In the genomic region with DNA sequence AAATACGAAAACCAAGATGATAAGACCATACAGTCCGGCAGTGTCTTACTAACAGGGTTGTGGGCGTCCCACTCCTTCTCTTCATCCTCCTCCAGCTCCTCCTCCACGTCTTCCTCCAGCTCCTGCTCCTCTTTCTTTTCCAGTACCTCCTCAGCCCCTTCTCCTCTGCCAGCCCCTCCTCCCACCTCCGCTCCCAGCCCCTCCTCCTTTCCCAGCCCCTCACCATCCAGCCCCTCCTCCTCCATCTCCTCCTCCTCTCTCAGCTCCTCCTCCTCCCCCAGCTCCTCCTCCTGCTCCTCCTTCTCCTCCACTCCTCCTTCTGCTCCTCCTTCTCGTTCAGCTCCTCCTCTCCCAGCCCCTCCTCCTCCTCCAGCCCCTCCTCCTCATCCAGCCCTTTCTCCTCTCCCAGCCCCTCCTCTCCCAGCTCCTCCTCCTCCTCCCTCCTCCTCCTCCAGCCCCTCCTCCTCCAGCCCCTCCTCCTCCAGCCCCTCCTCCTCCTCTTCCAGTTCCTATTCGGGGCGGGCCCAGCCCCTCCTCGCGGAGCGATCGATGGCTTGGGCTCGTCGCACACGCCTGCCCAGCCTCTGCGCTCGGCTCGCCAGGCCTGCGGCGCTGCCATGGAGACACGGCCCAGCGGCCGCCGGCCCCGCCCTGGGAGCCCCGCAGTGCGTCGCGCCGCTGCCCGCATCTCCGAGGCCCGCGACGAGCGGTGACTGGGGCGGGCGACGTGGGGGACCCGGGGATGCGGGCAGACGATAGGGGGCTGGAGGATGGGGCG, we compare ENCODE assay signal across 8 cellular contexts. TPM values are rescaled to one million over a fixed set of nuclear protein-coding genes. Genes with fewer than 3 reads are reported as not detected.
DNase-seq lines count a peak whose midpoint lies in the region; ATAC-seq, FAIRE-seq and TF ChIP-seq lines count a peak whose summit lies in the region.

A gene with protein sequence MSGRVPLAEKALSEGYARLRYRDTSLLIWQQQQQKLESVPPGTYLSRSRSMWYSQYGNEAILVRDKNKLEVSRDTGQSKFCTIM (plus strand): TSS at position 654 of the 778 bp plus-strand sequence. CDS start 1,267 bp downstream, outside the sequence.

- ATAC-seq in HG03457 (IDR thresholded peaks at IDR 0.05; ENCODE audit: unreplicated experiment) = peak; percentile 67

- H3K9ac ChIP-seq in colonic mucosa (ENCODE audit: low read depth in 2 of 2, low read length in 2 of 2) = peak within 1 kb of the TSS; percentile 28 to 40

- H3K27ac ChIP-seq in colonic mucosa (peak within 1 kb of the TSS; percentile 20), layer of hippocampus (ENCODE audit: low read depth, low read length) (peak within 1 kb of the TSS; percentile 47)

- H3K4me3 ChIP-seq in AG10803 (ENCODE audit: low read length) (peak within 1 kb of the TSS; percentile 85), colonic mucosa (peak within 1 kb of the TSS; percentile 92)

- intact Hi-C loops in colonic mucosa (cut with DNase I) = no loop called here

- no peaks in the 10 kb centered on the region for H3K4me1 ChIP-seq in colonic mucosa

- no peaks in the 10 kb centered on the region for H3K36me3 ChIP-seq in colonic mucosa

- peak; percentile 100 for FAIRE-seq in GM19239 (lab: Jason Lieb, UNC)

- no peaks in the 10 kb centered on the region for H3K9me3 ChIP-seq in colonic mucosa

- no peaks in the 10 kb centered on the region for H3K27me3 ChIP-seq in colonic mucosa
- no peaks in the 10 kb centered on the region for H3K27me3 ChIP-seq in layer of hippocampus (ENCODE audit: control insufficient read depth, insufficient read depth, low read length)

- TF ChIP-seq CTCF in AG10803 (conservative IDR thresholded peaks at IDR 0.05; ENCODE audit: low read length) = no peak
- TF ChIP-seq CTCF in colonic mucosa (IDR thresholded peaks at IDR 0.05) = no peak

- DNase-seq in AG10803 (ENCODE audit: low read depth) = peak; percentile 100
- peak; percentile 93 for DNase-seq in GM19239 (ENCODE audit: insufficient read length, low spot score)
- DNase-seq in NCI-H526 treated with DMSO at 0.1 percent for 48 hours (lab: John Stamatoyannopoulos, UW) = peak; percentile 69
- peak; percentile 96 for DNase-seq in activated CD4-positive, alpha-beta T cell treated with anti-CD3 and anti-CD28 coated beads for 48 hours
- DNase-seq in colonic mucosa = peak; percentile 96
- peak; percentile 72 to 89 (median 80) for DNase-seq in stimulated activated CD4-positive, alpha-beta T cell treated with anti-CD3 and anti-CD28 coated beads, Interleukin-1b, Interleukin-23, amount 100 ng/mL, for 24 hours (ENCODE audit: low read depth in 4 of 4, low spot score in 1 of 4)

RNA-seq across cellular contexts. Expression of the gene that starts here (rescaled TPM):
- total RNA-seq in colonic mucosa = 1 to 10 TPM; 5.2 to 6.9 TPM

Comparison
In these comparisons a context has a peak if more than half of its experiments do, and no peak if none do; other contexts are left out.
1. Peak in every context shown above with its lines: DNase-seq, ATAC-seq, H3K4me3 ChIP-seq and H3K27ac ChIP-seq.